8 cellular contexts compared by ENCODE assay signal in genomic region chr2:173402405-173402974, GRCh38. TPM values are rescaled to one million over a fixed set of nuclear protein-coding genes. Genes with fewer than 3 reads are reported as not detected.
DNase-seq lines count a peak whose midpoint lies in the region; ATAC-seq and TF ChIP-seq lines count a peak whose summit lies in the region.

No MANE protein-coding gene starts in this region.

- peaks cover 6% of the 10 kb centered on the region for H3K4me1 Mint-ChIP-seq in activated T-helper 17 cell treated with anti-CD3 and anti-CD28 coated beads, Interleukin-2, amount 50 U/mL, for 72 hours

- no peaks in the 10 kb centered on the region for H3K9me3 Mint-ChIP-seq in activated T-helper 17 cell treated with anti-CD3 and anti-CD28 coated beads, Interleukin-2, amount 50 U/mL, for 72 hours

- H3K27ac Mint-ChIP-seq in activated T-helper 17 cell treated with anti-CD3 and anti-CD28 coated beads, Interleukin-2, amount 50 U/mL, for 72 hours = no peak overlapping the region

- DNase-seq in AG10803 (ENCODE audit: low read depth) = peak; percentile 74
- DNase-seq in RPMI8226 = peak; percentile 86
- DNase-seq in foreskin melanocyte = peak; percentile 62
- DNase-seq in nucleus accumbens (lab: John Stamatoyannopoulos, UW) = peak in 52 of 56 donors; percentile 4 to 85 (median 48)
- DNase-seq in substantia nigra (lab: John Stamatoyannopoulos, UW) = peak in 47 of 49 donors; percentile 2 to 80 (median 52)

- peak; percentile 96 for TF ChIP-seq CTCF in AG10803 (conservative IDR thresholded peaks at IDR 0.05; ENCODE audit: low read length)
- peak; percentile 68 for TF ChIP-seq CTCF in LNCAP (IDR thresholded peaks at IDR 0.05)

- H3K27me3 Mint-ChIP-seq in activated T-helper 17 cell treated with anti-CD3 and anti-CD28 coated beads, Interleukin-2, amount 50 U/mL, for 72 hours = peaks cover 58% of the 10 kb centered on the region

- H3K36me3 Mint-ChIP-seq in activated T-helper 17 cell treated with anti-CD3 and anti-CD28 coated beads, Interleukin-2, amount 50 U/mL, for 72 hours (ENCODE audit: low read depth) = no peaks in the 10 kb centered on the region

- peak; percentile 68 for ATAC-seq in GM19372 (IDR thresholded peaks at IDR 0.05; ENCODE audit: low read depth, unreplicated experiment)
- ATAC-seq in activated T-helper 17 cell treated with anti-CD3 and anti-CD28 coated beads, Interleukin-2, amount 50 U/mL, for 72 hours (replicated peaks) = peak; percentile 91

- peak overlapping the region; percentile 33 for H3K4me3 ChIP-seq in AG10803 (ENCODE audit: low read length)

- H3K4me3 Mint-ChIP-seq in activated T-helper 17 cell treated with anti-CD3 and anti-CD28 coated beads, Interleukin-2, amount 50 U/mL, for 72 hours = no peak overlapping the region

- no peak overlapping the region for H3K27ac ChIP-seq in substantia nigra (ENCODE audit: low read depth, low read length, poor library complexity, severe bottlenecking)

RNA-seq across cellular contexts. Expression of gene CDCA7, which starts 47.8 kb away (rescaled TPM):
- total RNA-seq in activated T-helper 17 cell treated with anti-CD3 and anti-CD28 coated beads, Interleukin-2, amount 50 U/mL, for 72 hours = 10 to 100 TPM; 15.4 to 53.7 TPM
